ENCODE assay signal across 17 cellular contexts in genomic region chr1:109105881-109106280, GRCh38.
DNase-seq lines count a peak whose midpoint lies in the region; ATAC-seq and TF ChIP-seq lines count a peak whose summit lies in the region.
"Had no signal": no experiment of that assay in that cellular context is flagged by ENCODE, and none has a peak within 500 bp of the region (broad histone marks: within the 10 kb centered on the region; RNA-seq: fewer than 3 reads in every experiment).

No MANE protein-coding gene starts in this region.

- no peaks in the 10 kb centered on the region for H3K9me3 Mint-ChIP-seq in memory B cell
- H3K9me3 Mint-ChIP-seq in activated naive CD4-positive, alpha-beta T cell treated with anti-CD3 and anti-CD28 coated beads, Interleukin-2, amount 10 ng/mL, durations not matched to agents 7 days and 5 days, result no peaks in the 10 kb centered on the region

- DNase-seq in DMS 273 (lab: John Stamatoyannopoulos, UW; ENCODE audit: unreplicated experiment), result peak; percentile 48
- no peak for DNase-seq in DMS 273 treated with DMSO at 0.1 percent for 48 hours (lab: John Stamatoyannopoulos, UW)
- no peak for DNase-seq in memory B cell (ENCODE audit: low spot score in 2 of 2)
- DNase-seq in activated naive CD4-positive, alpha-beta T cell treated with anti-CD3 and anti-CD28 coated beads, Interleukin-2, amount 10 ng/mL, durations not matched to agents 7 days and 5 days, result no peak
- no peak for DNase-seq in HPDE6-E6E7 (ENCODE audit: extremely low spot score)
- DNase-seq: DMS79 treated with DMSO at 0.1 percent for 48 hours; GM23248; Kasumi-1; NCI-H146; NCI-H2081 treated with DMSO at 0.1 percent for 48 hours; NCI-H2227 treated with DMSO at 0.1 percent for 48 hours; NCI-H526; NK-92 treated with Interleukin-12 subunit alpha and Interleukin-12 subunit beta, amount 100 ng/mL, for 24 hours; SK-N-SH had no signal

- peak; percentile 19 for TF ChIP-seq POLR2A in GM19099 (IDR thresholded peaks at IDR 0.05; ENCODE audit: extremely low read depth, insufficient read length, low read depth)
- peak; percentile 34; the same call in 1 of the 2 replicates for TF ChIP-seq POLR2A in Raji (IDR thresholded peaks at IDR 0.05; ENCODE audit: insufficient read depth, low read depth, low read length)

- no peak overlapping the region for H3K4me3 Mint-ChIP-seq in memory B cell
- H3K4me3 Mint-ChIP-seq in activated naive CD4-positive, alpha-beta T cell treated with anti-CD3 and anti-CD28 coated beads, Interleukin-2, amount 10 ng/mL, durations not matched to agents 7 days and 5 days, result no peak overlapping the region

- H3K27me3 Mint-ChIP-seq in memory B cell, result no peaks in the 10 kb centered on the region
- H3K27me3 Mint-ChIP-seq in activated naive CD4-positive, alpha-beta T cell treated with anti-CD3 and anti-CD28 coated beads, Interleukin-2, amount 10 ng/mL, durations not matched to agents 7 days and 5 days, result peaks cover 28% of the 10 kb centered on the region

- CTCF ChIA-PET in activated naive CD4-positive, alpha-beta T cell treated with anti-CD3 and anti-CD28 coated beads, Interleukin-2, amount 10 ng/mL, durations not matched to agents 7 days and 5 days (lab: Charles Lee), result no interaction called here

- no peaks in the 10 kb centered on the region for H3K36me3 Mint-ChIP-seq in memory B cell
- H3K36me3 Mint-ChIP-seq in activated naive CD4-positive, alpha-beta T cell treated with anti-CD3 and anti-CD28 coated beads, Interleukin-2, amount 10 ng/mL, durations not matched to agents 7 days and 5 days, result peaks cover 9% of the 10 kb centered on the region

- H3K4me1 Mint-ChIP-seq in memory B cell, result peaks cover 2% of the 10 kb centered on the region
- peaks cover 7% of the 10 kb centered on the region for H3K4me1 Mint-ChIP-seq in activated naive CD4-positive, alpha-beta T cell treated with anti-CD3 and anti-CD28 coated beads, Interleukin-2, amount 10 ng/mL, durations not matched to agents 7 days and 5 days

- no peak for ATAC-seq in memory B cell (ENCODE audit: low read depth)
- no peak for ATAC-seq in GM21528 (IDR thresholded peaks at IDR 0.05; ENCODE audit: low FRiP score, unreplicated experiment)

- H3K27ac Mint-ChIP-seq in memory B cell, result peak overlapping the region; percentile 64
- no peak overlapping the region for H3K27ac Mint-ChIP-seq in activated naive CD4-positive, alpha-beta T cell treated with anti-CD3 and anti-CD28 coated beads, Interleukin-2, amount 10 ng/mL, durations not matched to agents 7 days and 5 days
